ENCODE assay signal across 23 cellular contexts in the genomic region with DNA sequence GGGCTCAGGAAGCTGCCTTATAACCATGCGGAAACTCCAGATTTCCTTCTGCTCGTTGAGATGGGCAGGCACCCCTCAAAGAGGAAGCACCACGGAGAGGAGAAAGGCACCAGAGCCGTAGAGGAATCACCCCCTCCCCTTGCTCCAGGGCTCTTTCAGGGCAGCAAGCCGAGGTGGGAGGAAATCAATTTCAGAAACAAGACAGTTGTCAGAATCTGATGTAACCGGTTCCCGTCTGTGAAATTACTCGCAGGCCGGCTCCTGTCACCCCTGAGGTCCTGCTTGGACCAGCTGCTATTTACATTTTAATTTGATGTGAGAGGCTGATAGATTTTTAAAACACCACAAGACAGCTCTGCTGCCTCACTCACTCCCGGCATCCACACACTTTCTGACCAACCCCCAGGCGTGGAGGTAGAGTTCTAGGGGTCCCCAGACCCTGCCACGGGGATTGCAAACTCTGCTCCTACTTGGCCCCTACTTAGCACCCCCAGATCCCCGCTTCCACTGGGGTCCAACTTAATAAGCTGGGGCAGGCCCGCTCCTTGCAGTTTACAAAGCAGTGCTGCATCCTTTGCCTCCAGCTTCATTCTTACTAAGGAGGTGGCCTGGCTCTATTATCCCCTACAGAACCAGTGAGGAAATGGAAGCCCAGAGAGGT.
DNase-seq lines count a peak whose midpoint lies in the region; ATAC-seq and TF ChIP-seq lines count a peak whose summit lies in the region.
"Had no signal": no experiment of that assay in that cellular context is flagged by ENCODE, and none has a peak within 500 bp of the region (broad histone marks: within the 10 kb centered on the region; RNA-seq: fewer than 3 reads in every experiment).

No MANE protein-coding gene starts in this region.

- peak; percentile 14 for DNase-seq in activated naive CD4-positive, alpha-beta T cell treated with anti-CD3 and anti-CD28 coated beads for 36 hours
- DNase-seq in activated naive CD4-positive, alpha-beta T cell treated with anti-CD3 and anti-CD28 coated beads, Interleukin-2, amount 50 U/mL, for 72 hours (ENCODE audit: low spot score in 2 of 2): no peak
- DNase-seq in SK-N-SH: peak; percentile 75
- no peak for DNase-seq in endodermal cell
- no peak for DNase-seq in upper lobe of right lung
- no peak for DNase-seq in A172 (ENCODE audit: low spot score)
- DNase-seq in heart right ventricle: no peak
- DNase-seq in middle frontal gyrus (ENCODE audit: extremely low spot score, low spot score): no peak
- DNase-seq: activated CD4-positive, alpha-beta T cell treated with anti-CD3 and anti-CD28 coated beads for 1 hour; activated naive CD4-positive, alpha-beta T cell; activated T-cell treated with anti-CD3 and anti-CD28 coated beads, Interleukin-2, amount 50 U/mL, for 24 hours; CD4-positive, CD25-positive, alpha-beta regulatory T cell; DMS53; foreskin melanocyte; Karpas-422; NCI-H1092; NCI-H2107; NCI-H526 treated with DMSO at 0.1 percent for 48 hours; ovary; right lobe of liver had no signal

- no peaks in the 10 kb centered on the region for H3K9me3 Mint-ChIP-seq in activated naive CD4-positive, alpha-beta T cell treated with anti-CD3 and anti-CD28 coated beads for 36 hours
- peaks cover 0 to 7% of the 10 kb centered on the region in 2 donors for H3K9me3 Mint-ChIP-seq in activated naive CD4-positive, alpha-beta T cell treated with anti-CD3 and anti-CD28 coated beads, Interleukin-2, amount 50 U/mL, for 72 hours
- no peaks in the 10 kb centered on the region for H3K9me3 Mint-ChIP-seq in endodermal cell
- H3K9me3 Mint-ChIP-seq: activated T-cell treated with anti-CD3 and anti-CD28 coated beads, Interleukin-2, amount 50 U/mL, for 24 hours; central memory CD8-positive, alpha-beta T cell; T-helper 2 cell treated with Interferon-gamma antibody and Interleukin-4, amounts not matched to agents 5 μg/mL and 100 μg/mL, for 36 hours had no signal

- intact Hi-C loops in activated naive CD4-positive, alpha-beta T cell treated with anti-CD3 and anti-CD28 coated beads for 36 hours (cut with micrococcal nuclease): no loop called here
- intact Hi-C loops in upper lobe of right lung (cut with DNase I): no loop called here
- intact Hi-C loops in heart right ventricle (cut with DNase I): no loop called here

- H3K4me1 ChIP-seq in SK-N-SH (ENCODE audit: control insufficient read depth in 1 of 2, insufficient read depth in 2 of 2, low read depth in 1 of 2, low read length in 1 of 2) (peaks cover 0 to 74% of the 10 kb centered on the region in 2 experiments; a peak in 1 of 4 replicates), endodermal cell (ENCODE audit: control insufficient read depth, insufficient read depth, low read length) (peaks cover 13% of the 10 kb centered on the region), upper lobe of right lung (no peaks in the 10 kb centered on the region), heart right ventricle (peaks cover 0 to 7% (median 0%) of the 10 kb centered on the region in 9 donors)
- H3K4me1 ChIP-seq: right lobe of liver, suprapubic skin had no signal

- no peak overlapping the region for H3K4me2 ChIP-seq in SK-N-SH

- no peaks in the 10 kb centered on the region for H3K79me2 ChIP-seq in SK-N-SH (ENCODE audit: insufficient read depth)

- H3K9me2 ChIP-seq in SK-N-SH: no peaks in the 10 kb centered on the region

- TF ChIP-seq CTCF in SK-N-SH (IDR thresholded peaks at IDR 0.05) (no peak), endodermal cell (conservative IDR thresholded peaks at IDR 0.05) (no peak), upper lobe of right lung (IDR thresholded peaks at IDR 0.05) (no peak), heart right ventricle (IDR thresholded peaks at IDR 0.05) (no peak)

- H3F3A ChIP-seq in SK-N-SH (replicated peaks; ENCODE audit: insufficient read depth): no peaks in the 10 kb centered on the region

- CTCF ChIA-PET in activated naive CD4-positive, alpha-beta T cell treated with anti-CD3 and anti-CD28 coated beads for 36 hours (lab: Charles Lee): interaction anchor here (0.5 to 1.2 kb wide), 2 partner anchors 11 to 134 kb away, joined by 3 read pairs; no protein-coding TSS in a partner anchor
- CTCF ChIA-PET in SK-N-SH (lab: Yijun Ruan, JAX): interaction anchor here (0.8 to 3.0 kb wide), 11 partner anchors 9 to 563 kb away, joined by 3 to 24 read pairs (median 4); no protein-coding TSS in a partner anchor

- H2AFZ ChIP-seq in SK-N-SH (ENCODE audit: low read depth): no peak overlapping the region

- H3K27ac Mint-ChIP-seq in activated naive CD4-positive, alpha-beta T cell treated with anti-CD3 and anti-CD28 coated beads for 36 hours: no peak overlapping the region
- H3K27ac Mint-ChIP-seq in activated naive CD4-positive, alpha-beta T cell treated with anti-CD3 and anti-CD28 coated beads, Interleukin-2, amount 50 U/mL, for 72 hours: no peak overlapping the region
- no peak overlapping the region for H3K27ac Mint-ChIP-seq in endodermal cell
- H3K27ac Mint-ChIP-seq: activated T-cell treated with anti-CD3 and anti-CD28 coated beads, Interleukin-2, amount 50 U/mL, for 24 hours; CD4-positive, CD25-positive, alpha-beta regulatory T cell; T-helper 2 cell treated with Interferon-gamma antibody and Interleukin-4, amounts not matched to agents 5 μg/mL and 100 μg/mL, for 36 hours had no signal

- H3K36me3 ChIP-seq in SK-N-SH (replicated peaks in 1 of 2; ENCODE audit: control insufficient read depth in 1 of 2, insufficient read depth in 2 of 2, low read length in 1 of 2): no peaks in the 10 kb centered on the region
- H3K36me3 ChIP-seq in endodermal cell (ENCODE audit: control insufficient read depth, insufficient read depth, low read length): no peaks in the 10 kb centered on the region
- H3K36me3 ChIP-seq in upper lobe of right lung: no peaks in the 10 kb centered on the region
- H3K36me3 ChIP-seq in heart right ventricle: no peaks in the 10 kb centered on the region
- H3K36me3 ChIP-seq: ovary, right lobe of liver, suprapubic skin had no signal

- H3K9me3 ChIP-seq in SK-N-SH (no peaks in the 10 kb centered on the region), endodermal cell (ENCODE audit: control insufficient read depth, low read length) (no peaks in the 10 kb centered on the region), upper lobe of right lung (no peaks in the 10 kb centered on the region), heart right ventricle (no peaks in the 10 kb centered on the region)
- H3K9me3 ChIP-seq: ovary, right lobe of liver, suprapubic skin had no signal

- peaks cover 13% of the 10 kb centered on the region for H3K27me3 Mint-ChIP-seq in activated naive CD4-positive, alpha-beta T cell treated with anti-CD3 and anti-CD28 coated beads for 36 hours (ENCODE audit: low read depth)
- H3K27me3 Mint-ChIP-seq in endodermal cell (ENCODE audit: insufficient read depth): no peaks in the 10 kb centered on the region

- H3K9ac ChIP-seq in SK-N-SH (no peak overlapping the region), endodermal cell (ENCODE audit: extremely low read depth, low read length, poor library complexity, severe bottlenecking) (no peak overlapping the region)

- no peak for TF ChIP-seq RAD21 in SK-N-SH (IDR thresholded peaks at IDR 0.05; ENCODE audit: low read length)

- H3K27ac ChIP-seq in SK-N-SH (ENCODE audit: low read depth in 2 of 2, low read length in 1 of 2) (peak overlapping the region in 1 of 2 experiments; percentile 98; a peak in 2 of 4 replicates), endodermal cell (ENCODE audit: low read depth, low read length) (peak overlapping the region; percentile 73), upper lobe of right lung (no peak overlapping the region), heart right ventricle (no peak overlapping the region)
- H3K27ac ChIP-seq: ovary, right lobe of liver, suprapubic skin had no signal

- no peaks in the 10 kb centered on the region for H3K4me1 Mint-ChIP-seq in activated naive CD4-positive, alpha-beta T cell treated with anti-CD3 and anti-CD28 coated beads for 36 hours (ENCODE audit: low read depth)
- peaks cover 29% of the 10 kb centered on the region for H3K4me1 Mint-ChIP-seq in endodermal cell
- H3K4me1 Mint-ChIP-seq: CD4-positive, CD25-positive, alpha-beta regulatory T cell; central memory CD8-positive, alpha-beta T cell had no signal

- TF ChIP-seq EP300 in SK-N-SH (IDR thresholded peaks at IDR 0.05; ENCODE audit: borderline replicate concordance in 1 of 2, low read depth in 1 of 2, low read length in 1 of 2): peak in 1 of 2 experiments; percentile 89; a peak in 2 of 4 replicates

- H3K4me3 ChIP-seq in SK-N-SH (ENCODE audit: low read depth in 2 of 2, low read length in 1 of 2) (no peak overlapping the region; a peak in 1 of 4 replicates), endodermal cell (ENCODE audit: low read length) (no peak overlapping the region), upper lobe of right lung (no peak overlapping the region), heart right ventricle (no peak overlapping the region)
- H3K4me3 ChIP-seq: ovary, right lobe of liver, suprapubic skin had no signal

- H3K27me3 ChIP-seq in SK-N-SH (ENCODE audit: insufficient read depth): no peaks in the 10 kb centered on the region; the same call in 1 of the 2 replicates
- H3K27me3 ChIP-seq in endodermal cell (ENCODE audit: control insufficient read depth, insufficient read depth, low read length, poor library complexity, severe bottlenecking): no peaks in the 10 kb centered on the region
- no peaks in the 10 kb centered on the region for H3K27me3 ChIP-seq in upper lobe of right lung
- peaks cover 0 to 38% (median 10%) of the 10 kb centered on the region in 7 donors for H3K27me3 ChIP-seq in heart right ventricle
- H3K27me3 ChIP-seq: ovary, right lobe of liver had no signal

- POLR2A ChIA-PET in SK-N-SH (lab: Yijun Ruan, JAX): interaction anchor here (0.9 to 3.6 kb wide), 7 partner anchors 11 to 76 kb away, joined by 3 to 28 read pairs (median 4); no protein-coding TSS in a partner anchor

- 21% methylated on average over 10 of the region's 14 CpGs for WGBS in SK-N-SH (ENCODE audit: low lambda C conversion rate)
- WGBS in endodermal cell (ENCODE audit: insufficient coverage in 1 of 2, insufficient read length in 1 of 2), 2 experiments: 65 to 75% methylated on average over 8 to 14 of the region's 14 CpGs
- 51 to 55% methylated on average over 14 of the region's 14 CpGs for WGBS in heart right ventricle, 2 donors

- no peaks in the 10 kb centered on the region for H3K36me3 Mint-ChIP-seq in activated naive CD4-positive, alpha-beta T cell treated with anti-CD3 and anti-CD28 coated beads for 36 hours (ENCODE audit: low read depth)
- no peaks in the 10 kb centered on the region for H3K36me3 Mint-ChIP-seq in activated naive CD4-positive, alpha-beta T cell treated with anti-CD3 and anti-CD28 coated beads, Interleukin-2, amount 50 U/mL, for 72 hours
- H3K36me3 Mint-ChIP-seq in endodermal cell (ENCODE audit: low read depth): no peaks in the 10 kb centered on the region
- H3K36me3 Mint-ChIP-seq: CD4-positive, CD25-positive, alpha-beta regulatory T cell had no signal

- H3K4me3 Mint-ChIP-seq in activated naive CD4-positive, alpha-beta T cell treated with anti-CD3 and anti-CD28 coated beads for 36 hours: no peak overlapping the region
- H3K4me3 Mint-ChIP-seq in endodermal cell: no peak overlapping the region
- H3K4me3 Mint-ChIP-seq: activated T-cell treated with anti-CD3 and anti-CD28 coated beads, Interleukin-2, amount 50 U/mL, for 24 hours; CD4-positive, CD25-positive, alpha-beta regulatory T cell; central memory CD8-positive, alpha-beta T cell; T-helper 2 cell treated with Interferon-gamma antibody and Interleukin-4, amounts not matched to agents 5 μg/mL and 100 μg/mL, for 36 hours had no signal

- no peaks in the 10 kb centered on the region for H4K20me1 ChIP-seq in SK-N-SH (ENCODE audit: insufficient read depth)

- no peak for ATAC-seq in activated naive CD4-positive, alpha-beta T cell treated with anti-CD3 and anti-CD28 coated beads, Interleukin-2, amount 50 U/mL, for 72 hours
- ATAC-seq in upper lobe of right lung (peak; percentile 16), heart right ventricle (no peak)
- ATAC-seq: right lobe of liver had no signal

Comparison
In these comparisons a context has a peak if more than half of its experiments do, and no peak if none do; other contexts are left out.
1. DNase-seq: peak in activated naive CD4-positive, alpha-beta T cell treated with anti-CD3 and anti-CD28 coated beads for 36 hours (single experiment) and SK-N-SH (single experiment); none in activated naive CD4-positive, alpha-beta T cell treated with anti-CD3 and anti-CD28 coated beads, Interleukin-2, amount 50 U/mL, for 72 hours (0 of 2), endodermal cell (single experiment), upper lobe of right lung (single experiment), A172 (single experiment), heart right ventricle (0 of 2) and middle frontal gyrus (single experiment).